ENCODE assay signal across 21 cellular contexts in genomic region chr21:19695796-19696195, GRCh38.
DNase-seq lines count a peak whose midpoint lies in the region; ATAC-seq and TF ChIP-seq lines count a peak whose summit lies in the region.
"Had no signal": no experiment of that assay in that cellular context is flagged by ENCODE, and none has a peak within 500 bp of the region (broad histone marks: within the 10 kb centered on the region; RNA-seq: fewer than 3 reads in every experiment).

No MANE protein-coding gene starts in this region.

- H3K4me1 ChIP-seq in body of pancreas (peaks cover 17% of the 10 kb centered on the region), breast epithelium (no peaks in the 10 kb centered on the region)
- H3K4me1 ChIP-seq: BE2C, BLaER1 had no signal

- no peak overlapping the region for H3K4me2 ChIP-seq in SU-DHL-6 (ENCODE audit: low read depth, low read length, poor library complexity, severe bottlenecking)
- H3K4me2 ChIP-seq: BLaER1 had no signal

- TF ChIP-seq POLR2A in body of pancreas (IDR thresholded peaks at IDR 0.05): no peak
- no peak for TF ChIP-seq POLR2A in breast epithelium (IDR thresholded peaks at IDR 0.05)

- no peaks in the 10 kb centered on the region for H3K36me3 ChIP-seq in SU-DHL-6 (ENCODE audit: low read length)
- H3K36me3 ChIP-seq in body of pancreas (replicated peaks in 1 of 2; ENCODE audit: insufficient read depth in 1 of 2, low read depth in 2 of 2): no peaks in the 10 kb centered on the region
- H3K36me3 ChIP-seq in breast epithelium: no peaks in the 10 kb centered on the region
- H3K36me3 ChIP-seq: BE2C, BLaER1 had no signal

- H3K9ac ChIP-seq in SU-DHL-6 (ENCODE audit: low read length): no peak overlapping the region
- H3K9ac ChIP-seq: BLaER1 had no signal

- H3K4me3 ChIP-seq in SU-DHL-6 (ENCODE audit: insufficient read depth, low read length, poor library complexity, severe bottlenecking) (no peak overlapping the region), body of pancreas (no peak overlapping the region), breast epithelium (no peak overlapping the region)
- H3K4me3 ChIP-seq: BLaER1 had no signal

- H3K27ac ChIP-seq in SU-DHL-6 (ENCODE audit: low read depth, low read length) (no peak overlapping the region), body of pancreas (no peak overlapping the region), breast epithelium (no peak overlapping the region)
- H3K27ac ChIP-seq: BLaER1 had no signal

- no peaks in the 10 kb centered on the region for H3K9me2 ChIP-seq in SU-DHL-6 (replicated peaks; ENCODE audit: insufficient read depth, low read length)

- DNase-seq in NCI-H82 (lab: John Stamatoyannopoulos, UW) (peak; percentile 24), NCI-H82 treated with DMSO at 0.1 percent for 48 hours (lab: John Stamatoyannopoulos, UW; ENCODE audit: unreplicated experiment) (no peak), body of pancreas (no peak), NCI-H510A treated with DMSO at 0.1 percent for 48 hours (lab: John Stamatoyannopoulos, UW) (no peak), breast epithelium (ENCODE audit: low spot score in 2 of 2) (no peak)
- DNase-seq: 8988T; ACHN; BE2C; C1 segment of cervical spinal cord; CD4-positive, alpha-beta memory T cell; CD4-positive, CD25-positive, alpha-beta regulatory T cell; CD8-positive, alpha-beta memory T cell; COR-L47; DMS 273 treated with DMSO at 0.1 percent for 48 hours; DMS153; DMS79; DND-41; EL; GF-D8 had no signal

- H3K9me3 ChIP-seq in SU-DHL-6 (ENCODE audit: insufficient read depth, low read length): no peaks in the 10 kb centered on the region; the same call in 1 of the 2 replicates
- H3K9me3 ChIP-seq in body of pancreas: no peaks in the 10 kb centered on the region
- H3K9me3 ChIP-seq in breast epithelium: no peaks in the 10 kb centered on the region
- H3K9me3 ChIP-seq: BE2C, BLaER1 had no signal

- TF ChIP-seq CTCF in SU-DHL-6 (IDR thresholded peaks at IDR 0.05; ENCODE audit: insufficient read depth, low read length, poor library complexity, severe bottlenecking): no peak
- TF ChIP-seq CTCF in body of pancreas (IDR thresholded peaks at IDR 0.05): no peak
- no peak for TF ChIP-seq CTCF in breast epithelium (IDR thresholded peaks at IDR 0.05)

- H4K20me1 ChIP-seq in SU-DHL-6 (ENCODE audit: low read depth, low read length): no peaks in the 10 kb centered on the region
- H4K20me1 ChIP-seq: BLaER1 had no signal

- peak; percentile 84 for ATAC-seq in body of pancreas

- intact Hi-C loops in body of pancreas (cut with DNase I) (no loop called here), breast epithelium (cut with DNase I; ENCODE audit: low total_unique reads) (no loop called here)

- H3K27me3 ChIP-seq in SU-DHL-6 (ENCODE audit: low read length) (no peaks in the 10 kb centered on the region), body of pancreas (no peaks in the 10 kb centered on the region), breast epithelium (no peaks in the 10 kb centered on the region)
- H3K27me3 ChIP-seq: BE2C, BLaER1 had no signal

- H2AFZ ChIP-seq in SU-DHL-6 (ENCODE audit: low read depth, low read length, severe bottlenecking): peak overlapping the region; percentile 55

- WGBS in body of pancreas, 2 donors: 18 to 30% methylated on average over 1 of the region's 1 CpG

- H3F3A ChIP-seq in SU-DHL-6 (ENCODE audit: insufficient read depth): no peaks in the 10 kb centered on the region

- H3K79me2 ChIP-seq in SU-DHL-6 (ENCODE audit: insufficient read depth, low read length): no peaks in the 10 kb centered on the region
